1 cellular context compared by ENCODE assay signal in the genomic region with DNA sequence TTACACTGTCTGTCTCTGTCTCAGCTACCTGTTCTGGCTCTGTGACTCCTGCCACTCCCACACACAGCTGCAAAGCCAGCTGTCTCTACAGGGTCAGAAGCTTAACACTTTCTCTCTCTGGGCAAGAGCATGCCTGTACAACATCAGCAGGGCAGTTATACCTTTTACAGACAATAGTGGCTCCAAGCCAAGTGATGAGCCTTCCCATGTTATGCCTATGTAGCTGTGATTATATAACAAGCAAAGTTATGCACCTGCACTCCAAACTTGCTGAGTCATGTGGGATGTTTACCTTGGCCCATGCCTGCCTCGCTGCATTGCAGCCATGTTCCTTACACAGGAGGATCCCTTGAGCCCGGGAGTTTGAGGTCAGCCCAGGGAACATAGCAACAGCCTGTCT.
TF ChIP-seq lines count a peak whose summit lies in the region.

No MANE protein-coding gene starts in this region.

TF ChIP-seq in K562, 482 proteins besides CTCF, POLR2A, EP300 and RAD21 (continues in another document):
- TF ChIP-seq, protein P1, sequence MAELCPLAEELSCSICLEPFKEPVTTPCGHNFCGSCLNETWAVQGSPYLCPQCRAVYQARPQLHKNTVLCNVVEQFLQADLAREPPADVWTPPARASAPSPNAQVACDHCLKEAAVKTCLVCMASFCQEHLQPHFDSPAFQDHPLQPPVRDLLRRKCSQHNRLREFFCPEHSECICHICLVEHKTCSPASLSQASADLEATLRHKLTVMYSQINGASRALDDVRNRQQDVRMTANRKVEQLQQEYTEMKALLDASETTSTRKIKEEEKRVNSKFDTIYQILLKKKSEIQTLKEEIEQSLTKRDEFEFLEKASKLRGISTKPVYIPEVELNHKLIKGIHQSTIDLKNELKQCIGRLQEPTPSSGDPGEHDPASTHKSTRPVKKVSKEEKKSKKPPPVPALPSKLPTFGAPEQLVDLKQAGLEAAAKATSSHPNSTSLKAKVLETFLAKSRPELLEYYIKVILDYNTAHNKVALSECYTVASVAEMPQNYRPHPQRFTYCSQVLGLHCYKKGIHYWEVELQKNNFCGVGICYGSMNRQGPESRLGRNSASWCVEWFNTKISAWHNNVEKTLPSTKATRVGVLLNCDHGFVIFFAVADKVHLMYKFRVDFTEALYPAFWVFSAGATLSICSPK (IDR thresholded peaks at IDR 0.05; ENCODE audit: borderline replicate concordance) = no peak
- TF ChIP-seq MTA1 (IDR thresholded peaks at IDR 0.05; ENCODE audit: borderline replicate concordance) (no peak), CBX5 (IDR thresholded peaks at IDR 0.05; ENCODE audit: borderline replicate concordance, low read depth) (peak; percentile 84; the same call in 1 of the 2 replicates), NFIC (IDR thresholded peaks at IDR 0.05) (peak; percentile 32), SMAD1 (IDR thresholded peaks at IDR 0.05; ENCODE audit: low read depth, low read length, partially characterized antibody) (no peak), SIN3B (IDR thresholded peaks at IDR 0.05; ENCODE audit: low read depth) (no peak), PURB (CRISPR knock-in tag; IDR thresholded peaks at IDR 0.05; ENCODE audit: low read depth) (no peak), KHSRP (IDR thresholded peaks at IDR 0.05) (no peak), ZKSCAN8 (CRISPR knock-in tag; IDR thresholded peaks at IDR 0.05) (no peak), ZNF253 (CRISPR knock-in tag; conservative IDR thresholded peaks at IDR 0.05) (no peak), SNRNP70 (optimal IDR thresholded peaks at IDR 0.05; ENCODE audit: low read depth, low read length) (no peak), TRIM24 (IDR thresholded peaks at IDR 0.05) (0 out of 4 replicates have a peak, but pooled peaks of 1 of the 2 experiments have one; percentile 32), NCOA2 (IDR thresholded peaks at IDR 0.05; ENCODE audit: partially characterized antibody in 2 of 2) (no peak), HMG20A (CRISPR knock-in tag; conservative IDR thresholded peaks at IDR 0.05) (no peak), GABPB2 (CRISPR knock-in tag; conservative IDR thresholded peaks at IDR 0.05) (no peak), XRCC4 (IDR thresholded peaks at IDR 0.05; ENCODE audit: extremely low read depth, insufficient read depth, insufficient read length) (no peak), NFE2 (IDR thresholded peaks at IDR 0.05; ENCODE audit: low read depth) (peak; percentile 51; the same call in 1 of the 2 replicates), ZNF589 (CRISPR knock-in tag; IDR thresholded peaks at IDR 0.05; ENCODE audit: low read depth) (no peak), ZNF699 (CRISPR knock-in tag; IDR thresholded peaks at IDR 0.05; ENCODE audit: insufficient replicate concordance) (no peak), CCAR2 (IDR thresholded peaks at IDR 0.05; ENCODE audit: low read depth, low read length) (no peak), ELF2 (CRISPR knock-in tag; IDR thresholded peaks at IDR 0.05) (no peak), CHCHD3 (CRISPR knock-in tag; IDR thresholded peaks at IDR 0.05) (no peak), ERF (CRISPR knock-in tag; IDR thresholded peaks at IDR 0.05) (no peak), FOXM1 (IDR thresholded peaks at IDR 0.05; ENCODE audit: low read depth) (no peak), FOXM1 (CRISPR knock-in tag; IDR thresholded peaks at IDR 0.05; ENCODE audit: low read depth) (no peak), CREM (IDR thresholded peaks at IDR 0.05; ENCODE audit: low read depth) (no peak), CEBPG (CRISPR knock-in tag; IDR thresholded peaks at IDR 0.05) (no peak), CEBPG (tag; conservative IDR thresholded peaks at IDR 0.05 in 1 of 2, IDR thresholded peaks at IDR 0.05 in 1 of 2) (no peak), NBN (IDR thresholded peaks at IDR 0.05; ENCODE audit: low read depth) (no peak), CXXC5 (CRISPR knock-in tag; IDR thresholded peaks at IDR 0.05) (no peak), TEAD1 (CRISPR knock-in tag; IDR thresholded peaks at IDR 0.05) (no peak), FIP1L1 (IDR thresholded peaks at IDR 0.05; ENCODE audit: low read depth, low read length, poor library complexity, severe bottlenecking) (no peak), ZNF23 (CRISPR knock-in tag; IDR thresholded peaks at IDR 0.05) (no peak), PTBP1 (IDR thresholded peaks at IDR 0.05; ENCODE audit: low read depth, low read length) (no peak), SLC30A9 (CRISPR knock-in tag; IDR thresholded peaks at IDR 0.05) (no peak), NFE2L1 (tag; IDR thresholded peaks at IDR 0.05; ENCODE audit: borderline replicate concordance, low read depth) (0 out of 2 replicates have a peak, but pooled peaks have one; percentile 14), ZNF717 (CRISPR knock-in tag; IDR thresholded peaks at IDR 0.05) (no peak), SETDB1 (IDR thresholded peaks at IDR 0.05; ENCODE audit: low read length) (no peak), BHLHE40 (IDR thresholded peaks at IDR 0.05; ENCODE audit: low read length) (no peak), PTRF (tag; IDR thresholded peaks at IDR 0.05) (no peak), SREBF1 (IDR thresholded peaks at IDR 0.05; ENCODE audit: borderline replicate concordance, low read depth, low read length) (no peak), CAMTA2 (CRISPR knock-in tag; conservative IDR thresholded peaks at IDR 0.05) (no peak), TCFL5 (CRISPR knock-in tag; conservative IDR thresholded peaks at IDR 0.05) (no peak), MYNN (IDR thresholded peaks at IDR 0.05) (no peak), MYNN (CRISPR knock-in tag; IDR thresholded peaks at IDR 0.05) (no peak), ZBTB1 (CRISPR knock-in tag; IDR thresholded peaks at IDR 0.05; ENCODE audit: borderline replicate concordance, low read depth) (no peak), KLF6 (CRISPR knock-in tag; IDR thresholded peaks at IDR 0.05; ENCODE audit: borderline replicate concordance) (no peak)
- TF ChIP-seq, protein P2, sequence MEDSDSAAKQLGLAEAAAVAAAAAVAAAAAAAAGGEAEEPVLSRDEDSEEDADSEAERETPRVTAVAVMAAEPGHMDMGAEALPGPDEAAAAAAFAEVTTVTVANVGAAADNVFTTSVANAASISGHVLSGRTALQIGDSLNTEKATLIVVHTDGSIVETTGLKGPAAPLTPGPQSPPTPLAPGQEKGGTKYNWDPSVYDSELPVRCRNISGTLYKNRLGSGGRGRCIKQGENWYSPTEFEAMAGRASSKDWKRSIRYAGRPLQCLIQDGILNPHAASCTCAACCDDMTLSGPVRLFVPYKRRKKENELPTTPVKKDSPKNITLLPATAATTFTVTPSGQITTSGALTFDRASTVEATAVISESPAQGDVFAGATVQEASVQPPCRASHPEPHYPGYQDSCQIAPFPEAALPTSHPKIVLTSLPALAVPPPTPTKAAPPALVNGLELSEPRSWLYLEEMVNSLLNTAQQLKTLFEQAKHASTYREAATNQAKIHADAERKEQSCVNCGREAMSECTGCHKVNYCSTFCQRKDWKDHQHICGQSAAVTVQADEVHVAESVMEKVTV (CRISPR knock-in tag; IDR thresholded peaks at IDR 0.05) = no peak
- TF ChIP-seq, protein P3, sequence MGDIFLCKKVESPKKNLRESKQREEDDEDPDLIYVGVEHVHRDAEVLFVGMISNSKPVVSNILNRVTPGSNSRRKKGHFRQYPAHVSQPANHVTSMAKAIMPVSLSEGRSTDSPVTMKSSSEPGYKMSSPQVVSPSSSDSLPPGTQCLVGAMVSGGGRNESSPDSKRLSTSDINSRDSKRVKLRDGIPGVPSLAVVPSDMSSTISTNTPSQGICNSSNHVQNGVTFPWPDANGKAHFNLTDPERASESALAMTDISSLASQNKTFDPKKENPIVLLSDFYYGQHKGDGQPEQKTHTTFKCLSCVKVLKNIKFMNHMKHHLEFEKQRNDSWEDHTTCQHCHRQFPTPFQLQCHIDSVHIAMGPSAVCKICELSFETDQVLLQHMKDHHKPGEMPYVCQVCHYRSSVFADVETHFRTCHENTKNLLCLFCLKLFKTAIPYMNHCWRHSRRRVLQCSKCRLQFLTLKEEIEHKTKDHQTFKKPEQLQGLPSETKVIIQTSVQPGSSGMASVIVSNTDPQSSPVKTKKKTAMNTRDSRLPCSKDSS (IDR thresholded peaks at IDR 0.05; ENCODE audit: low read depth, partially characterized antibody) = peak; percentile 28
- TF ChIP-seq, protein P4, sequence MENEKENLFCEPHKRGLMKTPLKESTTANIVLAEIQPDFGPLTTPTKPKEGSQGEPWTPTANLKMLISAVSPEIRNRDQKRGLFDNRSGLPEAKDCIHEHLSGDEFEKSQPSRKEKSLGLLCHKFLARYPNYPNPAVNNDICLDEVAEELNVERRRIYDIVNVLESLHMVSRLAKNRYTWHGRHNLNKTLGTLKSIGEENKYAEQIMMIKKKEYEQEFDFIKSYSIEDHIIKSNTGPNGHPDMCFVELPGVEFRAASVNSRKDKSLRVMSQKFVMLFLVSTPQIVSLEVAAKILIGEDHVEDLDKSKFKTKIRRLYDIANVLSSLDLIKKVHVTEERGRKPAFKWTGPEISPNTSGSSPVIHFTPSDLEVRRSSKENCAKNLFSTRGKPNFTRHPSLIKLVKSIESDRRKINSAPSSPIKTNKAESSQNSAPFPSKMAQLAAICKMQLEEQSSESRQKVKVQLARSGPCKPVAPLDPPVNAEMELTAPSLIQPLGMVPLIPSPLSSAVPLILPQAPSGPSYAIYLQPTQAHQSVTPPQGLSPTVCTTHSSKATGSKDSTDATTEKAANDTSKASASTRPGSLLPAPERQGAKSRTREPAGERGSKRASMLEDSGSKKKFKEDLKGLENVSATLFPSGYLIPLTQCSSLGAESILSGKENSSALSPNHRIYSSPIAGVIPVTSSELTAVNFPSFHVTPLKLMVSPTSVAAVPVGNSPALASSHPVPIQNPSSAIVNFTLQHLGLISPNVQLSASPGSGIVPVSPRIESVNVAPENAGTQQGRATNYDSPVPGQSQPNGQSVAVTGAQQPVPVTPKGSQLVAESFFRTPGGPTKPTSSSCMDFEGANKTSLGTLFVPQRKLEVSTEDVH (IDR thresholded peaks at IDR 0.05; ENCODE audit: low read depth, partially characterized antibody) = no peak
- TF ChIP-seq, protein P5, sequence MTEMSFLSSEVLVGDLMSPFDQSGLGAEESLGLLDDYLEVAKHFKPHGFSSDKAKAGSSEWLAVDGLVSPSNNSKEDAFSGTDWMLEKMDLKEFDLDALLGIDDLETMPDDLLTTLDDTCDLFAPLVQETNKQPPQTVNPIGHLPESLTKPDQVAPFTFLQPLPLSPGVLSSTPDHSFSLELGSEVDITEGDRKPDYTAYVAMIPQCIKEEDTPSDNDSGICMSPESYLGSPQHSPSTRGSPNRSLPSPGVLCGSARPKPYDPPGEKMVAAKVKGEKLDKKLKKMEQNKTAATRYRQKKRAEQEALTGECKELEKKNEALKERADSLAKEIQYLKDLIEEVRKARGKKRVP (CRISPR knock-in tag; IDR thresholded peaks at IDR 0.05) = no peak
- TF ChIP-seq, protein P6, sequence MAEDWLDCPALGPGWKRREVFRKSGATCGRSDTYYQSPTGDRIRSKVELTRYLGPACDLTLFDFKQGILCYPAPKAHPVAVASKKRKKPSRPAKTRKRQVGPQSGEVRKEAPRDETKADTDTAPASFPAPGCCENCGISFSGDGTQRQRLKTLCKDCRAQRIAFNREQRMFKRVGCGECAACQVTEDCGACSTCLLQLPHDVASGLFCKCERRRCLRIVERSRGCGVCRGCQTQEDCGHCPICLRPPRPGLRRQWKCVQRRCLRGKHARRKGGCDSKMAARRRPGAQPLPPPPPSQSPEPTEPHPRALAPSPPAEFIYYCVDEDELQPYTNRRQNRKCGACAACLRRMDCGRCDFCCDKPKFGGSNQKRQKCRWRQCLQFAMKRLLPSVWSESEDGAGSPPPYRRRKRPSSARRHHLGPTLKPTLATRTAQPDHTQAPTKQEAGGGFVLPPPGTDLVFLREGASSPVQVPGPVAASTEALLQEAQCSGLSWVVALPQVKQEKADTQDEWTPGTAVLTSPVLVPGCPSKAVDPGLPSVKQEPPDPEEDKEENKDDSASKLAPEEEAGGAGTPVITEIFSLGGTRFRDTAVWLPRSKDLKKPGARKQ (CRISPR knock-in tag; IDR thresholded peaks at IDR 0.05) = no peak
- TF ChIP-seq, protein P7, sequence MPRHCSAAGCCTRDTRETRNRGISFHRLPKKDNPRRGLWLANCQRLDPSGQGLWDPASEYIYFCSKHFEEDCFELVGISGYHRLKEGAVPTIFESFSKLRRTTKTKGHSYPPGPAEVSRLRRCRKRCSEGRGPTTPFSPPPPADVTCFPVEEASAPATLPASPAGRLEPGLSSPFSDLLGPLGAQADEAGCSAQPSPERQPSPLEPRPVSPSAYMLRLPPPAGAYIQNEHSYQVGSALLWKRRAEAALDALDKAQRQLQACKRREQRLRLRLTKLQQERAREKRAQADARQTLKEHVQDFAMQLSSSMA (CRISPR knock-in tag; IDR thresholded peaks at IDR 0.05) = no peak
- TF ChIP-seq, protein P8, sequence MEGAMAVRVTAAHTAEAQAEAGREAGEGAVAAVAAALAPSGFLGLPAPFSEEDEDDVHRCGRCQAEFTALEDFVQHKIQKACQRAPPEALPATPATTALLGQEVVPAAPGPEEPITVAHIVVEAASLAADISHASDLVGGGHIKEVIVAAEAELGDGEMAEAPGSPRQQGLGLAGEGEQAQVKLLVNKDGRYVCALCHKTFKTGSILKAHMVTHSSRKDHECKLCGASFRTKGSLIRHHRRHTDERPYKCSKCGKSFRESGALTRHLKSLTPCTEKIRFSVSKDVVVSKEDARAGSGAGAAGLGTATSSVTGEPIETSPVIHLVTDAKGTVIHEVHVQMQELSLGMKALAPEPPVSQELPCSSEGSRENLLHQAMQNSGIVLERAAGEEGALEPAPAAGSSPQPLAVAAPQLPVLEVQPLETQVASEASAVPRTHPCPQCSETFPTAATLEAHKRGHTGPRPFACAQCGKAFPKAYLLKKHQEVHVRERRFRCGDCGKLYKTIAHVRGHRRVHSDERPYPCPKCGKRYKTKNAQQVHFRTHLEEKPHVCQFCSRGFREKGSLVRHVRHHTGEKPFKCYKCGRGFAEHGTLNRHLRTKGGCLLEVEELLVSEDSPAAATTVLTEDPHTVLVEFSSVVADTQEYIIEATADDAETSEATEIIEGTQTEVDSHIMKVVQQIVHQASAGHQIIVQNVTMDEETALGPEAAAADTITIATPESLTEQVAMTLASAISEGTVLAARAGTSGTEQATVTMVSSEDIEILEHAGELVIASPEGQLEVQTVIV (CRISPR knock-in tag; IDR thresholded peaks at IDR 0.05; ENCODE audit: borderline replicate concordance) = no peak
- TF ChIP-seq, protein P9, sequence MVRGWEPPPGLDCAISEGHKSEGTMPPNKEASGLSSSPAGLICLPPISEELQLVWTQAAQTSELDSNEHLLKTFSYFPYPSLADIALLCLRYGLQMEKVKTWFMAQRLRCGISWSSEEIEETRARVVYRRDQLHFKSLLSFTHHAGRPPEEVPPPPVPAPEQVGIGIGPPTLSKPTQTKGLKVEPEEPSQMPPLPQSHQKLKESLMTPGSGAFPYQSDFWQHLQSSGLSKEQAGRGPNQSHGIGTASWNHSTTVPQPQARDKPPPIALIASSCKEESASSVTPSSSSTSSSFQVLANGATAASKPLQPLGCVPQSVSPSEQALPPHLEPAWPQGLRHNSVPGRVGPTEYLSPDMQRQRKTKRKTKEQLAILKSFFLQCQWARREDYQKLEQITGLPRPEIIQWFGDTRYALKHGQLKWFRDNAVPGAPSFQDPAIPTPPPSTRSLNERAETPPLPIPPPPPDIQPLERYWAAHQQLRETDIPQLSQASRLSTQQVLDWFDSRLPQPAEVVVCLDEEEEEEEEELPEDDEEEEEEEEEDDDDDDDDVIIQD (CRISPR knock-in tag; IDR thresholded peaks at IDR 0.05) = no peak
- TF ChIP-seq, protein P10, sequence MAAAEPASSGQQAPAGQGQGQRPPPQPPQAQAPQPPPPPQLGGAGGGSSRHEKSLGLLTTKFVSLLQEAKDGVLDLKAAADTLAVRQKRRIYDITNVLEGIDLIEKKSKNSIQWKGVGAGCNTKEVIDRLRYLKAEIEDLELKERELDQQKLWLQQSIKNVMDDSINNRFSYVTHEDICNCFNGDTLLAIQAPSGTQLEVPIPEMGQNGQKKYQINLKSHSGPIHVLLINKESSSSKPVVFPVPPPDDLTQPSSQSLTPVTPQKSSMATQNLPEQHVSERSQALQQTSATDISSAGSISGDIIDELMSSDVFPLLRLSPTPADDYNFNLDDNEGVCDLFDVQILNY (CRISPR knock-in tag; IDR thresholded peaks at IDR 0.05) = no peak
